15 cellular contexts compared by ENCODE assay signal in the genomic region with DNA sequence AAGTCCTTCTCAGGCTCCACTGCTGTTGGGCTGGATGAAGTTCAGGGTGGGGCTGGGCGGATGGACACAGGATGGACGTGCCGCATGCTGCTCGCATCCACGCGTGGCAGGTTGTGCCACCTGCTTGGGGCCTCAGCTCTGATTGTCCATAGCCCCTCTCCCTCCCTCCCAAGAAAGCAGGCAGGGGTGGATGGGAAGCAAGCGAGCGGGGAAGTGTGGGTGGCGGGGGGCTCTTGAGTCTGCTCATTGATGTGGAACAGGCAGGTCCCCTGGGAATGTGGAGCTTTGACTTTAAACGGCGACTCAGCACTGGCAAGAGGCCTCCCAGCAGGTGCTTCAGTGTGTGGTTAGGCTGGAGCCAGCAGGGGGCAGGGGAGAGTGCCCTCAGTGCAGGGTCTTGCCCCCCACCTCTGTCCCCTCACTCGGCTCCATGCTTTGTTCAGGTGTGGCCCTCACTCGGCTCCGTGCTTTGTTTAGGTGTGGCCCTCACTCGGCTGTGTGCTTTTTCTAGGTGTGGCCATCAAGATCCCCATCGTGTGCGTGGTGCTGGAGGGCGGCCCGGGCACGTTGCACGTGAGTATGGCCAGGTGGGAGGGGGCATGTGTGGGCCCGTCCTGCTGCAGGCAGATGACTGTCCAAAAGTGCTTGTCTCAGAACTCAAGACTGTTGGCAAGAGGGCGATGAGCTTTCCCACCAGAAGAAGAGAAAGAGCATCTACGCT. TPM values are rescaled to one million over a fixed set of nuclear protein-coding genes. Genes with fewer than 3 reads are reported as not detected.
A peak's percentile ranks its signal among the peaks of the same experiment; 100 is the strongest.
DNase-seq lines count a peak whose midpoint lies in the region; FAIRE-seq and TF ChIP-seq lines count a peak whose summit lies in the region.
"Had no signal": no experiment of that assay in that cellular context is flagged by ENCODE, and none has a peak within 500 bp of the region (broad histone marks: within the 10 kb centered on the region; RNA-seq: fewer than 3 reads in every experiment).

No MANE protein-coding gene starts in this region.

- no CpG with 5 or more reads among the region's 24 CpGs for WGBS in neuronal stem cell (ENCODE audit: extremely low coverage in 2 of 2, insufficient read length in 2 of 2, insufficient replicate concordance in 1 of 2), 2 donors

- no peaks in the 10 kb centered on the region for H3K79me1 ChIP-seq in neuronal stem cell (ENCODE audit: low read depth, low read length)

- no peak overlapping the region for H4K8ac ChIP-seq in neuronal stem cell (ENCODE audit: low read depth, low read length)

- no peaks in the 10 kb centered on the region for H3K9me2 ChIP-seq in MM.1S (replicated peaks; ENCODE audit: insufficient read depth, low read length)

- no peaks in the 10 kb centered on the region for H4K20me1 ChIP-seq in MM.1S (ENCODE audit: insufficient read depth, low read length)
- H4K20me1 ChIP-seq in astrocyte (ENCODE audit: insufficient read depth, low read length), result no peaks in the 10 kb centered on the region

- H3K4me3 ChIP-seq in MM.1S (ENCODE audit: low read length), result no peak overlapping the region
- no peak overlapping the region for H3K4me3 ChIP-seq in astrocyte (ENCODE audit: insufficient read depth, low read depth, low read length)
- no peak overlapping the region for H3K4me3 ChIP-seq in neuronal stem cell (ENCODE audit: low read length in 2 of 2)
- H3K4me3 ChIP-seq: thoracic aorta had no signal

- H4K91ac ChIP-seq in neuronal stem cell (ENCODE audit: low read depth, low read length, poor library complexity), result peak overlapping the region; percentile 39

- H3K27ac ChIP-seq in MM.1S (ENCODE audit: low read length) (no peak overlapping the region), astrocyte (ENCODE audit: low read depth, low read length) (no peak overlapping the region), neuronal stem cell (replicated peaks; ENCODE audit: low read length) (no peak overlapping the region)
- H3K27ac ChIP-seq: thoracic aorta had no signal

- H3K14ac ChIP-seq in neuronal stem cell (ENCODE audit: low read length), result peak overlapping the region; percentile 85

- peak overlapping the region; percentile 88 for H3K18ac ChIP-seq in neuronal stem cell (ENCODE audit: low read length)

- peak overlapping the region; percentile 88 for H2BK5ac ChIP-seq in neuronal stem cell (ENCODE audit: low read length)

- H3K27ac Mint-ChIP-seq in astrocyte (ENCODE audit: unreplicated experiment), result no peak overlapping the region

- H3K9me3 ChIP-seq in MM.1S (replicated peaks; ENCODE audit: insufficient read depth, low read length) (no peaks in the 10 kb centered on the region), astrocyte (ENCODE audit: insufficient read depth, low read depth, low read length) (no peaks in the 10 kb centered on the region), neuronal stem cell (replicated peaks in 1 of 2; ENCODE audit: control insufficient read depth in 2 of 2, insufficient read depth in 1 of 2, low read depth in 1 of 2, low read length in 2 of 2) (peaks cover 0 to 5% of the 10 kb centered on the region in 2 donors)
- H3K9me3 ChIP-seq: thoracic aorta had no signal

- peaks cover 10% of the 10 kb centered on the region for H3K9me3 Mint-ChIP-seq in astrocyte (ENCODE audit: unreplicated experiment)

- H3K27me3 ChIP-seq in MM.1S (replicated peaks; ENCODE audit: insufficient read depth, low read length) (peaks cover 93% of the 10 kb centered on the region), astrocyte (ENCODE audit: insufficient read depth, low read length) (peaks cover 2% of the 10 kb centered on the region), neuronal stem cell (ENCODE audit: control insufficient read depth in 3 of 3, insufficient read depth in 3 of 3, low read depth in 1 of 3, low read length in 3 of 3) (peaks cover 0 to 16% (median 0%) of the 10 kb centered on the region in 3 experiments)

- no peak overlapping the region for H2BK120ac ChIP-seq in neuronal stem cell (ENCODE audit: low read depth, low read length)

- peak overlapping the region; percentile 76 for H2AK5ac ChIP-seq in neuronal stem cell (ENCODE audit: low read depth, low read length)

- TF ChIP-seq CTCF in MM.1S (IDR thresholded peaks at IDR 0.05; ENCODE audit: low read length), result peak; percentile 22
- TF ChIP-seq CTCF in astrocyte (IDR thresholded peaks at IDR 0.05; ENCODE audit: insufficient read depth, low read depth, low read length), result no peak

- H3K23ac ChIP-seq in neuronal stem cell (ENCODE audit: low read depth, low read length, poor library complexity), result peak overlapping the region; percentile 92

- H2BK15ac ChIP-seq in neuronal stem cell (ENCODE audit: low read length), result peak overlapping the region; percentile 65

- H3K4me1 ChIP-seq in MM.1S (ENCODE audit: low read length) (peaks cover 4% of the 10 kb centered on the region; the same call in 1 of the 2 replicates), astrocyte (ENCODE audit: insufficient read depth, low read length) (no peaks in the 10 kb centered on the region), neuronal stem cell (ENCODE audit: control insufficient read depth in 2 of 2, insufficient read depth in 1 of 2, low read depth in 1 of 2, low read length in 2 of 2) (peaks cover 0 to 11% of the 10 kb centered on the region in 2 donors)

- no peak overlapping the region for H3K4ac ChIP-seq in neuronal stem cell (ENCODE audit: low read length)

- H3K36me3 ChIP-seq in MM.1S (replicated peaks; ENCODE audit: insufficient read depth, low read length), result no peaks in the 10 kb centered on the region
- no peaks in the 10 kb centered on the region for H3K36me3 ChIP-seq in astrocyte (ENCODE audit: insufficient read depth, low read length)
- H3K36me3 ChIP-seq in neuronal stem cell (replicated peaks in 1 of 2; ENCODE audit: control insufficient read depth in 2 of 2, insufficient read depth in 2 of 2, low read length in 2 of 2), result no peaks in the 10 kb centered on the region
- H3K36me3 ChIP-seq: thoracic aorta had no signal

- peak overlapping the region; percentile 28 for H3K4me3 Mint-ChIP-seq in astrocyte (ENCODE audit: unreplicated experiment)
- H3K4me3 Mint-ChIP-seq: brain had no signal

- no peak for FAIRE-seq in astrocyte (lab: Jason Lieb, UNC)
- FAIRE-seq: A204.1, endothelial cell of umbilical vein had no signal

- peak overlapping the region; percentile 46 for H2BK12ac ChIP-seq in neuronal stem cell (ENCODE audit: low read length)

- no peaks in the 10 kb centered on the region for H3K4me1 Mint-ChIP-seq in astrocyte (ENCODE audit: low read depth, unreplicated experiment)

- H3K36me3 Mint-ChIP-seq in astrocyte (ENCODE audit: low read depth, unreplicated experiment), result peaks cover 10% of the 10 kb centered on the region
- H3K36me3 Mint-ChIP-seq: brain had no signal

- DNase-seq in NCI-H1417 (lab: John Stamatoyannopoulos, UW), result peak in 2 of 3 experiments; percentile 14 to 83
- no peak for DNase-seq in NCI-H1417 treated with DMSO at 0.1 percent for 48 hours (lab: John Stamatoyannopoulos, UW)
- DNase-seq in MM.1S, result no peak
- no peak for DNase-seq in astrocyte (ENCODE audit: low read depth)
- no peak for DNase-seq in neuronal stem cell (ENCODE audit: low spot score)
- no peak for DNase-seq in T-helper 1 cell
- DNase-seq in GDM1 (lab: John Stamatoyannopoulos, UW), result no peak
- DNase-seq in glomerular visceral epithelial cell (ENCODE audit: extremely low spot score), result no peak
- DNase-seq: activated CD4-positive, CD25-positive, alpha-beta regulatory T cell treated with anti-CD3 and anti-CD28 coated beads, Interleukin-2, amount 50 U/mL, for 72 hours; hippocampal formation; NCI-H2081 treated with DMSO at 0.1 percent for 48 hours had no signal

- H3K4me2 ChIP-seq in MM.1S (ENCODE audit: low read depth, low read length) (no peak overlapping the region), astrocyte (ENCODE audit: low read length) (no peak overlapping the region), neuronal stem cell (ENCODE audit: insufficient read depth, low read length, poor library complexity, severe bottlenecking) (no peak overlapping the region)

- H3K79me2 ChIP-seq in MM.1S (ENCODE audit: low read length) (no peaks in the 10 kb centered on the region), astrocyte (ENCODE audit: insufficient read depth, low read length) (no peaks in the 10 kb centered on the region)

- peaks cover 64% of the 10 kb centered on the region for H3K27me3 Mint-ChIP-seq in astrocyte (ENCODE audit: low read depth, unreplicated experiment)

- no peaks in the 10 kb centered on the region for H3F3A ChIP-seq in MM.1S (ENCODE audit: insufficient read depth, low read length)

- no peak overlapping the region for H3K9ac ChIP-seq in MM.1S (ENCODE audit: low read length)
- H3K9ac ChIP-seq in astrocyte (ENCODE audit: low read length), result no peak overlapping the region
- H3K9ac ChIP-seq in neuronal stem cell (ENCODE audit: low read depth, low read length, poor library complexity), result no peak overlapping the region

- H2AFZ ChIP-seq in MM.1S (ENCODE audit: low read length) (no peak overlapping the region), astrocyte (ENCODE audit: low read depth, low read length) (no peak overlapping the region), neuronal stem cell (ENCODE audit: low read length) (no peak overlapping the region)

RNA-seq across cellular contexts. Expression of a gene that starts 23.9 kb away (rescaled TPM):
- total RNA-seq in astrocyte, result 0.48 and 0.79 TPM in 2 replicates
- 0.03 TPM for polyA plus RNA-seq in neuronal stem cell (2013, experiment 1 of 2)
- 0.03 TPM for polyA plus RNA-seq in neuronal stem cell (2013, experiment 2 of 2)
- total RNA-seq: endothelial cell of umbilical vein had no signal
- polyA plus RNA-seq: endothelial cell of umbilical vein had no signal

RNA-seq across cellular contexts. Expression of a gene that starts 38.2 kb away (rescaled TPM):
- total RNA-seq in astrocyte, result 10.1 and 10.4 TPM in 2 replicates
- 13.0 TPM for polyA plus RNA-seq in neuronal stem cell (2013, experiment 1 of 2)
- 12.0 TPM for polyA plus RNA-seq in neuronal stem cell (2013, experiment 2 of 2)

Comparison
In these comparisons a context has a peak if more than half of its experiments do, and no peak if none do; other contexts are left out.
1. DNase-seq: peak in NCI-H1417 (2 of 3); none in NCI-H1417 treated with DMSO at 0.1 percent for 48 hours (single experiment), MM.1S (single experiment), astrocyte (single experiment), neuronal stem cell (single experiment), T-helper 1 cell (0 of 5), GDM1 (single experiment) and glomerular visceral epithelial cell (single experiment).